Comparison of ENCODE assay signal across 21 cellular contexts in the genomic region with DNA sequence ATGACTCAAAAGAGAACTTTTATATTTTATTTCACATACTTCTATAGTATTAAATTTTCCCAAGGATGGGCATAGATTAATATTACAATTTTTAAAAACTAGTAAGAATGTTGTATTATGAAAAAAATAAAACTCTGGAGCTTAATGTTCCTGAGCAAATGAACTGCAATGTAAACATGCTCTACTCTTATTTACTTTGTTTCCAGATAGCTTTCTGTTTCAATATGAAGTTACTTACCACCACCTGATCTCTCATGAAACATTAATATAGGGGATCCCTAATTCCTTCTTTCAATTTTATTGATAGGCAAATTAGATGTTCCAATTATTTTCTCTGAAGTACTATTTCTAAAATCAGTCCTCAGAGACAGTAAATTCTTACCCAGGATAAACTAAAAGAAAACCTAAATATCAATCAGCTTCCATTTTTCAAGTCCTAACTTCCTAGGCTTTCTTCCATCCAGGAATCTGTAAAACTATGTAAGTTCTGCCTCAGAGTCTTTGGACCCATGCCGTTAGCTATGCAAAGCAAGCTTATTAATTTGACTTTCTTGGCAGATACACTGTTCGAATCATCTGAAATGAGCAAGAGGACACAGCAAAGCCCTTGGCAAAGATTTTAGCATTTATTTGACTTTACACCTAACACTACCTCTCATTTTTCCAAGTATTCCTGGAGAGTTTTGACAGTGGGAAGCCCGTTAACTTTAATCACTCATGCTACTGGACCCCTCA.
"Had no signal": no experiment of that assay in that cellular context is flagged by ENCODE, and none has a peak within 500 bp of the region (broad histone marks: within the 10 kb centered on the region; RNA-seq: fewer than 3 reads in every experiment).

No MANE protein-coding gene starts in this region.

- H3K79me2 ChIP-seq: hepatocyte had no signal

- H3K4me1 ChIP-seq: suprapubic skin, vagina had no signal

- H3K27ac ChIP-seq: coronary artery, hepatocyte, suprapubic skin, vagina had no signal

- H3K4me3 ChIP-seq: coronary artery, hepatocyte, suprapubic skin, vagina had no signal

- H3K27me3 ChIP-seq: hepatocyte, suprapubic skin, vagina had no signal

- H3K4me2 ChIP-seq: hepatocyte had no signal

- H3K9me3 ChIP-seq: suprapubic skin, vagina had no signal

- H2AFZ ChIP-seq: hepatocyte had no signal

- H3K36me3 ChIP-seq: suprapubic skin, vagina had no signal

- DNase-seq: activated CD4-positive, alpha-beta T cell treated with anti-CD3 and anti-CD28 coated beads, Interleukin-2, amount 50 U/mL, for 1 hour; activated CD4-positive, CD25-positive, alpha-beta regulatory T cell treated with anti-CD3 and anti-CD28 coated beads, Interleukin-2, amount 50 U/mL, for 72 hours; activated CD8-positive, alpha-beta memory T cell treated with anti-CD3 and anti-CD28 coated beads, Interleukin-2, amount 50 U/mL, for 4 hours; activated naive CD4-positive, alpha-beta T cell treated with anti-CD3 and anti-CD28 coated beads for 36 hours; activated T-cell treated with anti-CD3 and anti-CD28 coated beads, Interleukin-2, amount 50 U/mL, for 4 hours; erythroblast; islet precursor cell; left colon; midbrain; nephron progenitor cell; nucleus accumbens; retina; stimulated activated CD4-positive, alpha-beta T cell treated with anti-CD3 and anti-CD28 coated beads, Interleukin-2, amount 100 ng/mL, for 24 hours; stimulated activated naive CD8-positive, alpha-beta T cell treated with anti-CD3 and anti-CD28 coated beads, Interleukin-15, Interleukin-2, amounts not matched to agents 100 U/mL and 50 U/mL, for 24 hours; T-helper 1 cell; T1000; trophoblast cell had no signal

- ATAC-seq: activated T-cell treated with anti-CD3 and anti-CD28 coated beads, Interleukin-2, amount 50 U/mL, for 4 hours; left colon; stimulated activated naive CD8-positive, alpha-beta T cell treated with anti-CD3 and anti-CD28 coated beads, Interleukin-15, Interleukin-2, amounts not matched to agents 100 U/mL and 50 U/mL, for 24 hours had no signal
